ENCODE assay signal across 7 cellular contexts in the genomic region with DNA sequence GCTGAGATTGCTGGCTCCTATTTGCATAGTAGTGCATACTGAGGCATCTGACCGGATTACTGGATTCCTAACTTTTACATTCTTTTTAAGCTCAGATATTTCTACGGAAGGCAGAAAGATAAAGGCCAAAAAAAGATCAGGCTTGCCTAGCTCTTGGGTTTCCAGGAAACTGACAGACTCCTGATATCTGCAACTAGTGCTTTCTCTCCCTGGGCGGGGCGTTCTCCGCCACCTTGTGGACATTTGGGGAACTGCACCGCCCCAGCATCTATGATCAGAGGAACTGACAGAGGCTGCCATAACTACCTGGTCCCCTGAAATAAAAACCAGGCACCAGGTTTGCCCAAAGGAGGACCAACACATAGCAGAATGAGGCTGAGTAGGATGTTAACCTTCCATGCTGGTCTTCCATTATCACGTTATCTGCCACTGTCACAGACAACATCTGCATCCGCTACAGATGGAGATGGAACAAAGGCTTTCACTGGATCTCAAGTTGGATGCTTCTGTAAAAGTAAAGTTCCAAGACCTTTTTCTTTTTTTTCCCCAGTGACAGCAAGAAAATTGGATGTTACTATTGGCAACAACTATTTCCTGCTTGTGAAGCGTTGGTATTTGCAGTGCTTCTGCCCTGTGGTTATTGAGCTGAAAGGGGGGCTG. TPM values are rescaled to one million over a fixed set of nuclear protein-coding genes. Genes with fewer than 3 reads are reported as not detected.
DNase-seq lines count a peak whose midpoint lies in the region; ATAC-seq and TF ChIP-seq lines count a peak whose summit lies in the region.

No MANE protein-coding gene starts in this region.

- no peak overlapping the region for H3K4me3 ChIP-seq in gastrocnemius medialis

- CTCF ChIA-PET in T-cell (lab: Charles Lee): interaction anchor here (0.5 to 5.4 kb wide), 36 partner anchors 8 to 134 kb away, joined by 3 to 62 read pairs (median 4); a partner anchor contains a TSS

- H3K36me3 ChIP-seq in gastrocnemius medialis: no peaks in the 10 kb centered on the region

- TF ChIP-seq CTCF in GM10266 (IDR thresholded peaks at IDR 0.05; ENCODE audit: control insufficient read depth, insufficient read depth, low read depth, missing control alignments) (peak; percentile 100), gastrocnemius medialis (IDR thresholded peaks at IDR 0.05 in 4 of 5, conservative IDR thresholded peaks at IDR 0.05 in 1 of 5) (peak; percentile 83 to 99 (median 90))

- H3K27ac ChIP-seq in gastrocnemius medialis: no peak overlapping the region

- ATAC-seq in GM21737 (IDR thresholded peaks at IDR 0.05; ENCODE audit: unreplicated experiment) (peak; percentile 96), T-cell (replicated peaks in 1 of 4) (peak; percentile 74 to 89 (median 86)), left ventricle myocardium superior (peak; percentile 93), gastrocnemius medialis (peak; percentile 56 to 90)

- no peaks in the 10 kb centered on the region for H3K36me3 Mint-ChIP-seq in T-cell

- peaks cover 6 to 13% (median 10%) of the 10 kb centered on the region in 3 donors for H3K4me1 Mint-ChIP-seq in T-cell

- no peaks in the 10 kb centered on the region for H3K27me3 ChIP-seq in gastrocnemius medialis

- in situ Hi-C loops in gastrocnemius medialis (cut with MboI; ENCODE audit: low sequenced_read_pairs in 4 of 4): loop anchor here (5.0 to 10.0 kb wide), 3 partner anchors 121 to 131 kb away; no protein-coding TSS in a partner anchor

- H3K9me3 Mint-ChIP-seq in T-cell: no peaks in the 10 kb centered on the region

- H3K4me3 Mint-ChIP-seq in T-cell: no peak overlapping the region

- POLR2A ChIA-PET in T-cell (lab: Charles Lee): no interaction called here

- no peak for TF ChIP-seq POLR2A in gastrocnemius medialis (IDR thresholded peaks at IDR 0.05)

- H3K9me3 ChIP-seq in gastrocnemius medialis: no peaks in the 10 kb centered on the region

- intact Hi-C loops in left ventricle myocardium superior (cut with micrococcal nuclease) (loop anchor here (2.0 kb wide), 1 partner anchor 128 kb away; no protein-coding TSS in a partner anchor), gastrocnemius medialis (cut with DNase I; ENCODE audit: low total_unique reads) (loop anchor here (1.0 kb wide), 1 partner anchor 128 kb away; no protein-coding TSS in a partner anchor)

- no peak overlapping the region for H3K27ac Mint-ChIP-seq in T-cell

- peak; percentile 61 for DNase-seq in GM10266 (ENCODE audit: extremely low spot score)
- DNase-seq in KG1 (lab: John Stamatoyannopoulos, UW): peak; percentile 38
- DNase-seq in T-cell: peak; percentile 37 to 85 (median 68)
- peak; percentile 68 for DNase-seq in activated naive CD8-positive, alpha-beta T cell treated with anti-CD3 and anti-CD28 coated beads, Interleukin-2, amount 50 U/mL, for 16 hours (ENCODE audit: low read depth, low spot score)
- peak; percentile 87 for DNase-seq in left ventricle myocardium superior
- peak; percentile 14 to 50 for DNase-seq in gastrocnemius medialis

- H3K4me1 ChIP-seq in gastrocnemius medialis: no peaks in the 10 kb centered on the region

- peaks cover 0 to 10% of the 10 kb centered on the region in 2 donors for H3K27me3 Mint-ChIP-seq in T-cell

RNA-seq across cellular contexts. Expression of a gene that starts 33.3 kb away (rescaled TPM):
- total RNA-seq in T-cell: 10 to 100 TPM in 3 of 5 donors, 1 to 10 TPM in 2; 8.0 to 18.6 (median 11.0) TPM
- 6.0 TPM for total RNA-seq in left ventricle myocardium superior
- total RNA-seq in gastrocnemius medialis: 1 to 10 TPM in 3 of 4 donors, under 1 TPM in 1; 0.82 to 4.3 (median 2.8) TPM

Comparison
In these comparisons a context has a peak if more than half of its experiments do, and no peak if none do; other contexts are left out.
1. DNase-seq: peak in every context shown above with its lines; median percentile 87 in left ventricle myocardium superior; 68 in T-cell; 68 in activated naive CD8-positive, alpha-beta T cell treated with anti-CD3 and anti-CD28 coated beads, Interleukin-2, amount 50 U/mL, for 16 hours; 61 in GM10266; 38 in KG1; 32 in gastrocnemius medialis.